In genomic region chr11:1109918-1110705, GRCh38 we compare ENCODE assay signal across 27 cellular contexts. TPM values are rescaled to one million over a fixed set of nuclear protein-coding genes. Genes with fewer than 3 reads are reported as not detected.
"Had no signal": no experiment of that assay in that cellular context is flagged by ENCODE, and none has a peak within 500 bp of the region (broad histone marks: within the 10 kb centered on the region; RNA-seq: fewer than 3 reads in every experiment).

No MANE protein-coding gene starts in this region.

- H3K4me3 ChIP-seq: gastrocnemius medialis, tibial artery had no signal

- FAIRE-seq: endothelial cell of umbilical vein, islet of Langerhans, TTC549 had no signal

- H3K36me3 ChIP-seq: gastrocnemius medialis, tibial artery, WERI-Rb-1 had no signal

- ATAC-seq: activated CD8-positive, alpha-beta T cell treated with anti-CD3 and anti-CD28 coated beads, Interleukin-2, amount 10 ng/mL, durations not matched to agents 7 days and 5 days; effector memory CD8-positive, alpha-beta T cell; esophagus mucosa; gastrocnemius medialis; left colon; naive thymus-derived CD8-positive, alpha-beta T cell; stimulated activated naive CD8-positive, alpha-beta T cell treated with anti-CD3 and anti-CD28 coated beads, Interleukin-15, amount 100 ng/mL, for 72 hours; T-cell had no signal

- DNase-seq: activated CD4-positive, alpha-beta T cell treated with anti-CD3 and anti-CD28 coated beads, Interleukin-2, amount 50 U/mL, for 1 hour; activated CD4-positive, CD25-positive, alpha-beta regulatory T cell treated with anti-CD3 and anti-CD28 coated beads, Interleukin-2, amount 50 U/mL, for 72 hours; activated CD8-positive, alpha-beta T cell treated with anti-CD3 and anti-CD28 coated beads, Interleukin-2, amount 10 ng/mL, durations not matched to agents 7 days and 5 days; activated gamma-delta T cell; anterior cingulate cortex; caudate nucleus; dermis blood vessel endothelial cell; effector memory CD8-positive, alpha-beta T cell; nucleus accumbens; stimulated activated CD4-positive, alpha-beta T cell treated with anti-CD3 and anti-CD28 coated beads, Interleukin-1b, Interleukin-23, amount 100 ng/mL, for 48 hours; stimulated activated naive CD8-positive, alpha-beta T cell treated with anti-CD3 and anti-CD28 coated beads, Interleukin-15, amount 100 ng/mL, for 72 hours; T-cell; WERI-Rb-1 had no signal

- H3K9me3 ChIP-seq: gastrocnemius medialis, tibial artery had no signal

- H3K27ac ChIP-seq: gastrocnemius medialis, tibial artery, WERI-Rb-1 had no signal

- H3K4me1 ChIP-seq: gastrocnemius medialis, tibial artery had no signal

RNA-seq across cellular contexts. Expression of gene MUC2, which starts 35.4 kb away (rescaled TPM):
- total RNA-seq: activated CD8-positive, alpha-beta T cell treated with anti-CD3 and anti-CD28 coated beads, Interleukin-2, amount 10 ng/mL, durations not matched to agents 7 days and 5 days; activated T-helper 1 cell treated with anti-CD3 and anti-CD28 coated beads, Interleukin-12 subunit alpha, Interleukin-12 subunit beta, Interleukin-2, Interleukin-4 antibody, amounts not matched to agents 30 ng/mL and 10 ng/mL and 1 ng/mL, durations not matched to agents 14 hours and 24 hours and 36 hours; dermis blood vessel endothelial cell; endothelial cell of umbilical vein; lung microvascular endothelial cell; naive thymus-derived CD8-positive, alpha-beta T cell; renal cortical epithelial cell; skeletal muscle tissue; urinary bladder had no signal
- polyA plus RNA-seq: endothelial cell of umbilical vein; naive thymus-derived CD8-positive, alpha-beta T cell had no signal

RNA-seq across cellular contexts. Expression of gene MUC5AC, which starts 47.6 kb away (rescaled TPM):
- total RNA-seq: activated CD8-positive, alpha-beta T cell treated with anti-CD3 and anti-CD28 coated beads, Interleukin-2, amount 10 ng/mL, durations not matched to agents 7 days and 5 days; activated T-helper 1 cell treated with anti-CD3 and anti-CD28 coated beads, Interleukin-12 subunit alpha, Interleukin-12 subunit beta, Interleukin-2, Interleukin-4 antibody, amounts not matched to agents 30 ng/mL and 10 ng/mL and 1 ng/mL, durations not matched to agents 14 hours and 24 hours and 36 hours; dermis blood vessel endothelial cell; endothelial cell of umbilical vein; esophagus mucosa; gastrocnemius medialis; lung microvascular endothelial cell; mesothelial cell of epicardium; naive thymus-derived CD8-positive, alpha-beta T cell; renal cortical epithelial cell; urinary bladder had no signal
- polyA plus RNA-seq: endothelial cell of umbilical vein; naive thymus-derived CD8-positive, alpha-beta T cell; urinary bladder had no signal
